In the genomic region with DNA sequence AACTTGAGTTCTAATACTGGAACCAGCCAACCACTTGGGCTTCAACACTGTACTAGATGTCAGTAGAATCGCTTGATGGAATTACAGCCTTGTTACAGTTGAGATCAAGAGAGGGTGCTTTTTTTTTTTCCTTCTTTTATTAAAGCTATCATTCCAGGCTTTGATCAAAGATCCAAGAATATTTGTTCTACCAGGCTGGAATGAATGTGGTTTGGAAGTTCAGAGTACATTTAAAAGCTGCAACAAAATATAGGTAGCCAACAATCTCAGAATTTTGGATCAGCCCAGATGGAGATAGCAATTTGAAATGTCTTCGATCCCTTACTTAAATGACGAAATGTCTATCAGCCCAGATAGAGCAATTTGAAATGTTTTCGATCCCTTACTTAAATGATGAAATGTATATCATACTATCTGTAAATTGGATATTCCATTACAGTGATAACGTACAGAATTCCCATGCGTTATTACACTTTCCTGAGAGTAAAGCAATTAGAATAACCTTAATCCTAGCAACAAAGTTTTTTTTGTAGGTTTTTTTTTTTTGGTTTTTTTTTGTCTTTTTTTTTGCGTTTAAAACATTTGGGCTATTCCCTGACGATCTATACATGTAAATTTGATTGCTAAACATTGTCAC, we compare ENCODE assay signal across 1 cellular context.
TF ChIP-seq lines count a peak whose summit lies in the region.

No MANE protein-coding gene starts in this region.

TF ChIP-seq in HEK293, 187 proteins besides CTCF, POLR2A, EP300 and RAD21 (continued from another document):
- TF ChIP-seq, protein P1, sequence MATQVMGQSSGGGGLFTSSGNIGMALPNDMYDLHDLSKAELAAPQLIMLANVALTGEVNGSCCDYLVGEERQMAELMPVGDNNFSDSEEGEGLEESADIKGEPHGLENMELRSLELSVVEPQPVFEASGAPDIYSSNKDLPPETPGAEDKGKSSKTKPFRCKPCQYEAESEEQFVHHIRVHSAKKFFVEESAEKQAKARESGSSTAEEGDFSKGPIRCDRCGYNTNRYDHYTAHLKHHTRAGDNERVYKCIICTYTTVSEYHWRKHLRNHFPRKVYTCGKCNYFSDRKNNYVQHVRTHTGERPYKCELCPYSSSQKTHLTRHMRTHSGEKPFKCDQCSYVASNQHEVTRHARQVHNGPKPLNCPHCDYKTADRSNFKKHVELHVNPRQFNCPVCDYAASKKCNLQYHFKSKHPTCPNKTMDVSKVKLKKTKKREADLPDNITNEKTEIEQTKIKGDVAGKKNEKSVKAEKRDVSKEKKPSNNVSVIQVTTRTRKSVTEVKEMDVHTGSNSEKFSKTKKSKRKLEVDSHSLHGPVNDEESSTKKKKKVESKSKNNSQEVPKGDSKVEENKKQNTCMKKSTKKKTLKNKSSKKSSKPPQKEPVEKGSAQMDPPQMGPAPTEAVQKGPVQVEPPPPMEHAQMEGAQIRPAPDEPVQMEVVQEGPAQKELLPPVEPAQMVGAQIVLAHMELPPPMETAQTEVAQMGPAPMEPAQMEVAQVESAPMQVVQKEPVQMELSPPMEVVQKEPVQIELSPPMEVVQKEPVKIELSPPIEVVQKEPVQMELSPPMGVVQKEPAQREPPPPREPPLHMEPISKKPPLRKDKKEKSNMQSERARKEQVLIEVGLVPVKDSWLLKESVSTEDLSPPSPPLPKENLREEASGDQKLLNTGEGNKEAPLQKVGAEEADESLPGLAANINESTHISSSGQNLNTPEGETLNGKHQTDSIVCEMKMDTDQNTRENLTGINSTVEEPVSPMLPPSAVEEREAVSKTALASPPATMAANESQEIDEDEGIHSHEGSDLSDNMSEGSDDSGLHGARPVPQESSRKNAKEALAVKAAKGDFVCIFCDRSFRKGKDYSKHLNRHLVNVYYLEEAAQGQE (tag by site-specific recombination; IDR thresholded peaks at IDR 0.05): no peak
- TF ChIP-seq ZNF747 (tag by site-specific recombination; IDR thresholded peaks at IDR 0.05) (no peak), ZNF623 (tag by site-specific recombination; IDR thresholded peaks at IDR 0.05) (no peak), ZXDB (tag by site-specific recombination; IDR thresholded peaks at IDR 0.05) (no peak; the same call in 1 of the 2 replicates), GLI2 (tag by site-specific recombination; IDR thresholded peaks at IDR 0.05; ENCODE audit: borderline replicate concordance, low read depth) (no peak), ZNF776 (tag by site-specific recombination; IDR thresholded peaks at IDR 0.05; ENCODE audit: borderline replicate concordance) (no peak), SETDB1 (IDR thresholded peaks at IDR 0.05; ENCODE audit: insufficient read length, low read length) (no peak), ZNF146 (tag by site-specific recombination; IDR thresholded peaks at IDR 0.05) (no peak), ZSCAN30 (tag by site-specific recombination; IDR thresholded peaks at IDR 0.05) (no peak), ZNF654 (tag by site-specific recombination; IDR thresholded peaks at IDR 0.05; ENCODE audit: low read depth) (no peak), ZNF701 (tag by site-specific recombination; IDR thresholded peaks at IDR 0.05) (no peak), ZNF530 (tag by site-specific recombination; IDR thresholded peaks at IDR 0.05; ENCODE audit: low read depth) (no peak), ZNF423 (tag by site-specific recombination; IDR thresholded peaks at IDR 0.05) (no peak), ZNF24 (tag by site-specific recombination; IDR thresholded peaks at IDR 0.05) (no peak), ZNF792 (tag by site-specific recombination; IDR thresholded peaks at IDR 0.05) (no peak), ZEB2 (tag by site-specific recombination; IDR thresholded peaks at IDR 0.05) (0 out of 2 replicates have a peak, but pooled peaks have one; percentile 11), ZFP69B (tag by site-specific recombination; IDR thresholded peaks at IDR 0.05) (no peak), SCRT2 (tag by site-specific recombination; IDR thresholded peaks at IDR 0.05) (no peak), ZNF266 (tag by site-specific recombination; IDR thresholded peaks at IDR 0.05; ENCODE audit: low read depth) (no peak), ZNF837 (tag by site-specific recombination; IDR thresholded peaks at IDR 0.05) (no peak), ZNF768 (tag by site-specific recombination; IDR thresholded peaks at IDR 0.05) (no peak), ZNF2 (tag by site-specific recombination; IDR thresholded peaks at IDR 0.05) (peak; percentile 63; the same call in 1 of the 2 replicates), SCRT1 (tag by site-specific recombination; IDR thresholded peaks at IDR 0.05; ENCODE audit: borderline replicate concordance) (no peak), ZNF571 (tag by site-specific recombination; IDR thresholded peaks at IDR 0.05) (no peak), ZNF223 (tag by site-specific recombination; IDR thresholded peaks at IDR 0.05) (no peak), ZNF626 (tag by site-specific recombination; IDR thresholded peaks at IDR 0.05) (no peak), GFI1B (tag by site-specific recombination; IDR thresholded peaks at IDR 0.05) (no peak)
- TF ChIP-seq, protein P2, sequence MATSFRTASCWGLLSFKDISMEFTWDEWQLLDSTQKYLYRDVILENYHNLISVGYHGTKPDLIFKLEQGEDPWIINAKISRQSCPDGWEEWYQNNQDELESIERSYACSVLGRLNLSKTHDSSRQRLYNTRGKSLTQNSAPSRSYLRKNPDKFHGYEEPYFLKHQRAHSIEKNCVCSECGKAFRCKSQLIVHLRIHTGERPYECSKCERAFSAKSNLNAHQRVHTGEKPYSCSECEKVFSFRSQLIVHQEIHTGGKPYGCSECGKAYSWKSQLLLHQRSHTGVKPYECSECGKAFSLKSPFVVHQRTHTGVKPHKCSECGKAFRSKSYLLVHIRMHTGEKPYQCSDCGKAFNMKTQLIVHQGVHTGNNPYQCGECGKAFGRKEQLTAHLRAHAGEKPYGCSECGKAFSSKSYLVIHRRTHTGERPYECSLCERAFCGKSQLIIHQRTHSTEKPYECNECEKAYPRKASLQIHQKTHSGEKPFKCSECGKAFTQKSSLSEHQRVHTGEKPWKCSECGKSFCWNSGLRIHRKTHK (tag by site-specific recombination; IDR thresholded peaks at IDR 0.05): no peak
- TF ChIP-seq, protein P3, sequence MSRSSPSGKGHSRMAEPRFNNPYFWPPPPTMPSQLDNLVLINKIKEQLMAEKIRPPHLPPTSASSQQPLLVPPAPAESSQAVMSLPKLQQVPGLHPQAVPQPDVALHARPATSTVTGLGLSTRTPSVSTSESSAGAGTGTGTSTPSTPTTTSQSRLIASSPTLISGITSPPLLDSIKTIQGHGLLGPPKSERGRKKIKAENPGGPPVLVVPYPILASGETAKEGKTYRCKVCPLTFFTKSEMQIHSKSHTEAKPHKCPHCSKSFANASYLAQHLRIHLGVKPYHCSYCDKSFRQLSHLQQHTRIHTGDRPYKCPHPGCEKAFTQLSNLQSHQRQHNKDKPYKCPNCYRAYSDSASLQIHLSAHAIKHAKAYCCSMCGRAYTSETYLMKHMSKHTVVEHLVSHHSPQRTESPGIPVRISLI (tag by site-specific recombination; IDR thresholded peaks at IDR 0.05): peak; percentile 95
- TF ChIP-seq, protein P4, sequence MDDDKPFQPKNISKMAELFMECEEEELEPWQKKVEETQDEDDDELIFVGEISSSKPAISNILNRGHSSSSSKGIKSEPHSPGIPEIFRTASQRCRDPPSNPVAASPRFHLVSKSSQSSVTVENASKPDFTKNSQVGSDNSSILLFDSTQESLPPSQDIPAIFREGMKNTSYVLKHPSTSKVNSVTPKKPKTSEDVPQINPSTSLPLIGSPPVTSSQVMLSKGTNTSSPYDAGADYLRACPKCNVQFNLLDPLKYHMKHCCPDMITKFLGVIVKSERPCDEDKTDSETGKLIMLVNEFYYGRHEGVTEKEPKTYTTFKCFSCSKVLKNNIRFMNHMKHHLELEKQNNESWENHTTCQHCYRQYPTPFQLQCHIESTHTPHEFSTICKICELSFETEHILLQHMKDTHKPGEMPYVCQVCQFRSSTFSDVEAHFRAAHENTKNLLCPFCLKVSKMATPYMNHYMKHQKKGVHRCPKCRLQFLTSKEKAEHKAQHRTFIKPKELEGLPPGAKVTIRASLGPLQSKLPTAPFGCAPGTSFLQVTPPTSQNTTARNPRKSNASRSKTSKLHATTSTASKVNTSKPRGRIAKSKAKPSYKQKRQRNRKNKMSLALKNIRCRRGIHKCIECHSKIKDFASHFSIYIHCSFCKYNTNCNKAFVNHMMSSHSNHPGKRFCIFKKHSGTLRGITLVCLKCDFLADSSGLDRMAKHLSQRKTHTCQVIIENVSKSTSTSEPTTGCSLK (tag by site-specific recombination; IDR thresholded peaks at IDR 0.05): no peak
TF ChIP-seq in HEK293: peak in this region for 9.
